ENCODE assay signal across 2 cellular contexts in genomic region chr17:21410892-21411678, GRCh38. TPM values are rescaled to one million over a fixed set of nuclear protein-coding genes. Genes with fewer than 3 reads are reported as not detected.
"Had no signal": no experiment of that assay in that cellular context is flagged by ENCODE, and none has a peak within 500 bp of the region (broad histone marks: within the 10 kb centered on the region; RNA-seq: fewer than 3 reads in every experiment).

No MANE protein-coding gene starts in this region.

RNA-seq across cellular contexts. Expression of gene KCNJ12, which starts 34.9 kb away (rescaled TPM):
- total RNA-seq: activated B cell treated with CpG ODN at 0.5 μM for 24 hours; activated CD4-positive, alpha-beta T cell treated with anti-CD3 and anti-CD28 coated beads for 36 hours had no signal
